8 cellular contexts compared by ENCODE assay signal in the genomic region with DNA sequence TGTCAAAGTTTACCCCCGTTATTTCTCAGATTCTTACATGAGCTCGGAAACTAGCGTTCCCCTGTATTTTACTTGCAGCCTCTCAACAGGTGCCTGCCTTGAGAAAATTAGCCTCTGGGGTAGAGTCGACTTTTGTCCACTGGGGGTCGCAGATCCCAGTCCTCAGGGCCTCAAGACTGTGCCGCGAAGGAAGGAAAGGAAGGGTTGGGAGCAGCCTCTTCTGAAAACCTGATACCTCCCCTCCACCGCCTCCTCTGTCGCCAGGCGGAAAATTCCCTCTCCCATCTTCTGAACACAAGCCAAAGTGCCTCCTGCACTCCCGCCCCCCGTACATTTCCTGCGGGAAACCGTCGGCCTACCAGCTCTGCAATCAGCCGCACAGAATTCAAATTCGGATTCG. TPM values are rescaled to one million over a fixed set of nuclear protein-coding genes. Genes with fewer than 3 reads are reported as not detected.
DNase-seq lines count a peak whose midpoint lies in the region; ATAC-seq, FAIRE-seq and TF ChIP-seq lines count a peak whose summit lies in the region.

No MANE protein-coding gene starts in this region.

- ATAC-seq in GM18511 (IDR thresholded peaks at IDR 0.05; ENCODE audit: unreplicated experiment): peak; percentile 41
- ATAC-seq in activated T-helper 17 cell treated with anti-CD3 and anti-CD28 coated beads, Interleukin-2, amount 50 U/mL, for 72 hours (replicated peaks): peak; percentile 41

- TF ChIP-seq CTCF in fibroblast of villous mesenchyme (IDR thresholded peaks at IDR 0.05; ENCODE audit: insufficient read depth, low read depth, low read length) (peak; percentile 56), nephron progenitor cell (IDR thresholded peaks at IDR 0.05) (peak; percentile 48), thyroid gland (IDR thresholded peaks at IDR 0.05) (peak in 2 of 6 experiments; percentile 35 to 42)

- no peaks in the 10 kb centered on the region for H3K27me3 Mint-ChIP-seq in activated T-helper 17 cell treated with anti-CD3 and anti-CD28 coated beads, Interleukin-2, amount 50 U/mL, for 72 hours
- no peaks in the 10 kb centered on the region for H3K27me3 Mint-ChIP-seq in nephron progenitor cell (ENCODE audit: low read depth, poor library complexity)

- H3K4me1 ChIP-seq in thyroid gland: no peaks in the 10 kb centered on the region

- no peaks in the 10 kb centered on the region for H3K36me3 Mint-ChIP-seq in activated T-helper 17 cell treated with anti-CD3 and anti-CD28 coated beads, Interleukin-2, amount 50 U/mL, for 72 hours (ENCODE audit: low read depth)
- peaks cover 31% of the 10 kb centered on the region for H3K36me3 Mint-ChIP-seq in nephron progenitor cell (ENCODE audit: low read depth)

- intact Hi-C loops in thyroid gland (cut with DNase I): no loop called here

- peaks cover 8% of the 10 kb centered on the region for H3K4me1 Mint-ChIP-seq in activated T-helper 17 cell treated with anti-CD3 and anti-CD28 coated beads, Interleukin-2, amount 50 U/mL, for 72 hours
- peaks cover 19% of the 10 kb centered on the region for H3K4me1 Mint-ChIP-seq in nephron progenitor cell

- peak; percentile 59 for DNase-seq in AG08395 (ENCODE audit: low spot score)
- DNase-seq in HTR-8/SVneo (ENCODE audit: insufficient read length, low spot score): peak; percentile 31
- DNase-seq in NOMO-1 treated with DMSO at 0.1 percent for 48 hours (lab: John Stamatoyannopoulos, UW; ENCODE audit: unreplicated experiment): peak; percentile 33
- peak; percentile 49 for DNase-seq in fibroblast of villous mesenchyme (ENCODE audit: low read depth)
- DNase-seq in nephron progenitor cell: peak; percentile 63
- peak; percentile 23 to 31 for DNase-seq in thyroid gland

- WGBS in thyroid gland, 2 donors: 1 to 10% methylated on average over 5 to 15 of the region's 18 CpGs

- H3K4me3 Mint-ChIP-seq in activated T-helper 17 cell treated with anti-CD3 and anti-CD28 coated beads, Interleukin-2, amount 50 U/mL, for 72 hours: peak overlapping the region; percentile 96
- H3K4me3 Mint-ChIP-seq in nephron progenitor cell: peak overlapping the region; percentile 89

- H3K4me3 ChIP-seq in fibroblast of villous mesenchyme (ENCODE audit: low read depth, low read length): peak overlapping the region; percentile 58
- H3K4me3 ChIP-seq in thyroid gland (replicated peaks in 1 of 3): peak overlapping the region in 1 of 3 donors; percentile 27

- no peaks in the 10 kb centered on the region for H3K9me3 Mint-ChIP-seq in activated T-helper 17 cell treated with anti-CD3 and anti-CD28 coated beads, Interleukin-2, amount 50 U/mL, for 72 hours
- H3K9me3 Mint-ChIP-seq in nephron progenitor cell: peaks cover 49% of the 10 kb centered on the region

- peak overlapping the region; percentile 92 for H3K27ac Mint-ChIP-seq in activated T-helper 17 cell treated with anti-CD3 and anti-CD28 coated beads, Interleukin-2, amount 50 U/mL, for 72 hours
- peak overlapping the region; percentile 94 for H3K27ac Mint-ChIP-seq in nephron progenitor cell

- H3K27ac ChIP-seq in thyroid gland: no peak overlapping the region

- H3K27me3 ChIP-seq in thyroid gland: no peaks in the 10 kb centered on the region

- FAIRE-seq in HTR-8/SVneo (lab: Jason Lieb, UNC): no peak

- no peak for TF ChIP-seq POLR2A in thyroid gland (IDR thresholded peaks at IDR 0.05)

- H3K9me3 ChIP-seq in thyroid gland: no peaks in the 10 kb centered on the region

- no peaks in the 10 kb centered on the region for H3K36me3 ChIP-seq in thyroid gland

RNA-seq across cellular contexts. Expression of a gene that starts 44.4 kb away (rescaled TPM):
- 10 to 100 TPM in 1 of 2 donors, 1 to 10 TPM in 1; 9.0 to 11.1 TPM for total RNA-seq in activated T-helper 17 cell treated with anti-CD3 and anti-CD28 coated beads, Interleukin-2, amount 50 U/mL, for 72 hours
- total RNA-seq in fibroblast of villous mesenchyme: 3.5 and 6.5 TPM in 2 replicates
- 1 to 10 TPM in 2 of 4 donors, under 1 TPM in 2; 0.34 to 8.1 (median 1.2) TPM for total RNA-seq in thyroid gland
